In the genomic region with DNA sequence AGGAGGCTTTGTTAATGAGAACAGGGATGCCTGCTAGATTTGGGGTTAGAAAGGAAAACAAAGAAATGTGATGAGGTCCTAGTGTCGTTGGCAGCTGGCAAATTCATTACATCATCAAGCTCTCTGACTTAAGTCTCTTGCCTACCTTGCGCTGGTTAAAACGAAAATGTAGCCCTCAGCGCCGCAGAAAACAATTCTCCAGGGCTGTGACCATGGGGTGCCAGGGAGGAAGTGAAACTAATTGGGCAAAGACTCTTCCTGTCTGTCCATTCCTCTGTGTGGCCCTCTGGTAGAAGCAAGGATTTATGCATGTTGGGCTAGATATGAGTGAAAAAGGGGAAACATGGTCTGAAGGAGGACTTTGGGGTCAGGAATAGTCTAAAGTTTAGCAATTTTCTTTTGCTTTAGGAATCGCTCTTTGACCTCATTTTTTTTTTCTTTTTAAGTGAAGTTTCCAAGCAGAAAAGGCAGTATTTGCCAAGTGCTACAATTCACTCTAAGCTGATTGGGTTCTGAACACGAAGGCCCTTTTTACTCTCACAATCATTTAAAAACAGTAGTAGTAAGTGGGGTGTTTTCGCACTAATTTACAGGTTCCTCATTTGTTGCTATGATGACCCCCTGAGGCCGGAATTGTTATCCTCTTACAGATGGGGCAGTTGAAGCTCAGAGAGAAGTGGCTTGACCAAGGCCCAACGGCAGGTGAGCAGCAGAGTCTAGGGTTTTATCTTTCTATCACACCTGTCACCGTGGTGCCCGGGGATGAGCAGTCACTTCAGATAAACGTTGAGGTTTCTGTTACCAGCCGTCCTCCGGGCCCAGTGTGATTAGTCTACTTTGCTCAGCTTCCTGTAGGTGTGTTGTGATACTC, we compare ENCODE assay signal across 9 cellular contexts. TPM values are rescaled to one million over a fixed set of nuclear protein-coding genes. Genes with fewer than 3 reads are reported as not detected.
A peak's percentile ranks its signal among the peaks of the same experiment; 100 is the strongest.
DNase-seq lines count a peak whose midpoint lies in the region; ATAC-seq, FAIRE-seq and TF ChIP-seq lines count a peak whose summit lies in the region.
"Had no signal": no experiment of that assay in that cellular context is flagged by ENCODE, and none has a peak within 500 bp of the region (broad histone marks: within the 10 kb centered on the region; RNA-seq: fewer than 3 reads in every experiment).

No MANE protein-coding gene starts in this region.

- peaks cover 5% of the 10 kb centered on the region for H3K36me3 Mint-ChIP-seq in activated CD4-positive, alpha-beta T cell treated with anti-CD3 and anti-CD28 coated beads, Interleukin-2, amount 10 ng/mL, durations not matched to agents 24 days and 14 days (ENCODE audit: low read depth)
- no peaks in the 10 kb centered on the region for H3K36me3 Mint-ChIP-seq in immature natural killer cell

- intact Hi-C loops in right lobe of liver (cut with DNase I): loop anchor here (10.0 kb wide), 2 partner anchors 133 to 163 kb away; no protein-coding TSS in a partner anchor
- intact Hi-C loops in HepG2 (cut with micrococcal nuclease; ENCODE audit: unreplicated experiment): loop anchor here (2.0 kb wide), 1 partner anchor 251 kb away; the partner anchor contains the start of gene N4BP2
- intact Hi-C loops in activated CD4-positive, alpha-beta T cell treated with anti-CD3 and anti-CD28 coated beads, Interleukin-2, amount 10 ng/mL, durations not matched to agents 24 days and 14 days (cut with micrococcal nuclease): loop anchor here (10.0 kb wide), 1 partner anchor 843 kb away; no protein-coding TSS in a partner anchor

- H2AFZ ChIP-seq in HepG2 (ENCODE audit: low read length): no peak overlapping the region

- no peaks in the 10 kb centered on the region for H3K36me3 ChIP-seq in right lobe of liver
- no peaks in the 10 kb centered on the region for H3K36me3 ChIP-seq in HepG2 (replicated peaks in 1 of 2; ENCODE audit: control insufficient read depth in 1 of 2, insufficient read depth in 2 of 2, low read length in 2 of 2)
- peaks cover 2% of the 10 kb centered on the region for H3K36me3 ChIP-seq in thymus (ENCODE audit: control insufficient read depth, insufficient read depth)

- no peak for FAIRE-seq in HepG2 (lab: Jason Lieb, UNC)

- POLR2A ChIA-PET in HepG2 (lab: Yijun Ruan, JAX): no interaction called here

- ATAC-seq in right lobe of liver (peak; percentile 30 to 61 (median 40)), HepG2 (no peak)

- H4K20me1 ChIP-seq in HepG2 (ENCODE audit: insufficient read depth, low read length): no peaks in the 10 kb centered on the region

- in situ Hi-C loops in HepG2 (cut with HindIII; ENCODE audit: extremely low pct_ligation_motif_present, low pct_unique_long_range_greater_than_20kb): loop anchor here (5.0 kb wide), 1 partner anchor 156 kb away; no protein-coding TSS in a partner anchor

- TF ChIP-seq CTCF in right lobe of liver (IDR thresholded peaks at IDR 0.05) (no peak), HepG2 (CRISPR knock-in tag; IDR thresholded peaks at IDR 0.05) (no peak)

- no peak for DNase-seq in right lobe of liver
- no peak for DNase-seq in HepG2 (ENCODE audit: low spot score)
- peak; percentile 90 for DNase-seq in activated CD4-positive, alpha-beta T cell treated with anti-CD3 and anti-CD28 coated beads, Interleukin-2, amount 10 ng/mL, durations not matched to agents 24 days and 14 days
- DNase-seq in immature natural killer cell: peak; percentile 50 to 52 (median 52)
- DNase-seq in NCI-H82 (lab: John Stamatoyannopoulos, UW): no peak
- DNase-seq in amygdala (lab: John Stamatoyannopoulos, UW): no peak
- no peak for DNase-seq in COLO829 (ENCODE audit: low spot score)

- no peak overlapping the region for H3K4me3 ChIP-seq in right lobe of liver
- H3K4me3 ChIP-seq in HepG2 (replicated peaks in 1 of 3; ENCODE audit: insufficient read depth in 1 of 3, low read depth in 2 of 3, low read length in 3 of 3): no peak overlapping the region
- peak overlapping the region; percentile 18 for H3K4me3 ChIP-seq in thymus (ENCODE audit: low read length)

- peaks cover 7% of the 10 kb centered on the region for H3K9me3 Mint-ChIP-seq in activated CD4-positive, alpha-beta T cell treated with anti-CD3 and anti-CD28 coated beads, Interleukin-2, amount 10 ng/mL, durations not matched to agents 24 days and 14 days
- H3K9me3 Mint-ChIP-seq in immature natural killer cell: peaks cover 0 to 1% (median 0%) of the 10 kb centered on the region in 6 donors

- H3K9me3 ChIP-seq in right lobe of liver: no peaks in the 10 kb centered on the region
- no peaks in the 10 kb centered on the region for H3K9me3 ChIP-seq in HepG2 (ENCODE audit: low read length)
- no peaks in the 10 kb centered on the region for H3K9me3 ChIP-seq in thymus (ENCODE audit: control insufficient read depth)

- peak overlapping the region in 1 of 3 donors; percentile 14 for H3K27ac ChIP-seq in right lobe of liver
- no peak overlapping the region for H3K27ac ChIP-seq in HepG2 (ENCODE audit: extremely low read length, insufficient read depth, low read length)
- peak overlapping the region; percentile 98 for H3K27ac ChIP-seq in thymus (ENCODE audit: low read depth)

- TF ChIP-seq RAD21 in HepG2 (CRISPR knock-in tag; IDR thresholded peaks at IDR 0.05): no peak

- peak overlapping the region; percentile 73 for H3K4me3 Mint-ChIP-seq in activated CD4-positive, alpha-beta T cell treated with anti-CD3 and anti-CD28 coated beads, Interleukin-2, amount 10 ng/mL, durations not matched to agents 24 days and 14 days
- peak overlapping the region; percentile 76 to 86 (median 85) for H3K4me3 Mint-ChIP-seq in immature natural killer cell

- H3K27me3 ChIP-seq in right lobe of liver: no peaks in the 10 kb centered on the region
- 0 out of 5 replicates have a peak, but pooled peaks cover 0 to 1% of the 10 kb centered on the region in 2 experiments for H3K27me3 ChIP-seq in HepG2 (ENCODE audit: control insufficient read depth in 1 of 2, insufficient read depth in 2 of 2, low read length in 2 of 2)
- H3K27me3 ChIP-seq in thymus (ENCODE audit: control insufficient read depth, insufficient read depth): no peaks in the 10 kb centered on the region

- H3K79me2 ChIP-seq in HepG2 (ENCODE audit: insufficient read depth, low read length): no peaks in the 10 kb centered on the region

- H3K27me3 Mint-ChIP-seq in activated CD4-positive, alpha-beta T cell treated with anti-CD3 and anti-CD28 coated beads, Interleukin-2, amount 10 ng/mL, durations not matched to agents 24 days and 14 days: no peaks in the 10 kb centered on the region
- peaks cover 0 to 9% (median 7%) of the 10 kb centered on the region in 3 donors for H3K27me3 Mint-ChIP-seq in immature natural killer cell (ENCODE audit: low read depth in 3 of 3)

- TF ChIP-seq POLR2A in right lobe of liver (IDR thresholded peaks at IDR 0.05) (no peak), HepG2 (IDR thresholded peaks at IDR 0.05; ENCODE audit: insufficient read depth in 1 of 2, low read depth in 2 of 2, low read length in 2 of 2) (no peak)

- no peak for TF ChIP-seq EP300 in HepG2 (IDR thresholded peaks at IDR 0.05; ENCODE audit: low read depth in 2 of 2, low read length in 2 of 2)
- TF ChIP-seq EP300 in HepG2 (CRISPR knock-in tag; IDR thresholded peaks at IDR 0.05; ENCODE audit: borderline replicate concordance): no peak

- H3K4me2 ChIP-seq in HepG2 (ENCODE audit: low read depth, low read length): no peak overlapping the region; the same call in 1 of the 2 replicates

- WGBS in right lobe of liver (ENCODE audit: insufficient coverage, low coverage, low lambda C conversion rate, missing lambda C conversion rate): 41% methylated on average over 15 of the region's 15 CpGs
- WGBS in HepG2 (ENCODE audit: low lambda C conversion rate): 37% methylated on average over 14 of the region's 15 CpGs
- WGBS in thymus: 5% methylated on average over 15 of the region's 15 CpGs

- H3K27ac Mint-ChIP-seq in activated CD4-positive, alpha-beta T cell treated with anti-CD3 and anti-CD28 coated beads, Interleukin-2, amount 10 ng/mL, durations not matched to agents 24 days and 14 days: peak overlapping the region; percentile 98
- peak overlapping the region; percentile 86 to 95 (median 92) for H3K27ac Mint-ChIP-seq in immature natural killer cell

- H3K9ac ChIP-seq in HepG2 (ENCODE audit: insufficient read depth, low read depth, low read length): no peak overlapping the region

- H3K4me1 Mint-ChIP-seq in activated CD4-positive, alpha-beta T cell treated with anti-CD3 and anti-CD28 coated beads, Interleukin-2, amount 10 ng/mL, durations not matched to agents 24 days and 14 days: peaks cover 76% of the 10 kb centered on the region
- H3K4me1 Mint-ChIP-seq in immature natural killer cell: peaks cover 59 to 66% of the 10 kb centered on the region in 2 donors

- H3K4me1 ChIP-seq in right lobe of liver (no peaks in the 10 kb centered on the region), HepG2 (ENCODE audit: insufficient read depth, low read length) (peaks cover 5% of the 10 kb centered on the region; the same call in 1 of the 2 replicates), thymus (ENCODE audit: control insufficient read depth, insufficient read depth, low read length) (peaks cover 77% of the 10 kb centered on the region)

- no TSS peak for BruUV-seq in HepG2 (replicated peaks; lab: Mats Ljungman, UMichigan)

- CTCF ChIA-PET in HepG2 (lab: Yijun Ruan, JAX; ENCODE audit: low intra/inter-chr PET ratio, low total read pairs): interaction anchor here (2.8 kb wide), 1 partner anchor 158 kb away, joined by 29 read pairs; no protein-coding TSS in a partner anchor

RNA-seq across cellular contexts. Expression of gene CHRNA9, which starts 27.3 kb away (rescaled TPM):
- total RNA-seq in right lobe of liver (not detected), HepG2 (2016; rRNA removed; fragmentation: Illumina TruSeq; extraction: Trizol) (not detected in 2 replicates)
- not detected in 2 replicates for total RNA-seq in HepG2 (2016; cell fraction: cytosol; rRNA removed; fragmentation: Illumina TruSeq; extraction: Trizol; ENCODE audit: low read depth)
- total RNA-seq in HepG2 (2016; cell fraction: insoluble cytoplasmic fraction; rRNA removed; fragmentation: Illumina TruSeq; extraction: Trizol): not detected in 2 replicates
- not detected in 2 replicates for total RNA-seq in HepG2 (2016; cell fraction: membrane; rRNA removed; fragmentation: Illumina TruSeq; extraction: Trizol)
- not detected in 2 replicates for total RNA-seq in HepG2 (2016; cell fraction: nucleus; rRNA removed; fragmentation: Illumina TruSeq; extraction: Trizol)
- polyA plus RNA-seq in HepG2 (2011; rRNA removed) (not detected in 2 replicates), immature natural killer cell (not detected), thymus (0.68 TPM)
- not detected in 2 replicates for polyA plus RNA-seq in HepG2 (2011; cell fraction: cytosol; rRNA removed)
- polyA plus RNA-seq in HepG2 (2011; cell fraction: nucleus; rRNA removed): not detected in 2 replicates
- not detected in 2 replicates for polyA plus RNA-seq in HepG2 (2012)
- polyA plus RNA-seq in HepG2 (2016; cell fraction: cytosol; fragmentation: Illumina TruSeq; extraction: Trizol; ENCODE audit: low read depth): not detected in 2 replicates
- polyA plus RNA-seq in HepG2 (2016; cell fraction: insoluble cytoplasmic fraction; fragmentation: Illumina TruSeq; extraction: Trizol; ENCODE audit: low read depth): not detected in 2 replicates
- polyA plus RNA-seq in HepG2 (2016; cell fraction: membrane; fragmentation: Illumina TruSeq; extraction: Trizol; ENCODE audit: low read depth): not detected in 2 replicates
- not detected in 2 replicates for polyA plus RNA-seq in HepG2 (2016; cell fraction: nucleus; fragmentation: Illumina TruSeq; extraction: Trizol; ENCODE audit: insufficient read depth, low read depth)
- 81.4 TPM in 1 of 2 replicates, not detected in the other for polyA minus RNA-seq in HepG2 (2011; rRNA and poly(A)+ RNA removed; ENCODE audit: low replicate concordance)
- polyA minus RNA-seq in HepG2 (2011; cell fraction: cytosol; rRNA and poly(A)+ RNA removed): 0.35 TPM in 1 of 2 replicates, not detected in the other
- polyA minus RNA-seq in HepG2 (2011; cell fraction: nucleus; rRNA and poly(A)+ RNA removed): not detected in 2 replicates
- not detected in 2 replicates for total RNA-seq in activated CD4-positive, alpha-beta T cell treated with anti-CD3 and anti-CD28 coated beads, Interleukin-2, amount 10 ng/mL, durations not matched to agents 24 days and 14 days
- total RNA-seq: myocyte had no signal

Comparison
In these comparisons a context has a peak if more than half of its experiments do, and no peak if none do; other contexts are left out.
1. DNase-seq: peak in activated CD4-positive, alpha-beta T cell treated with anti-CD3 and anti-CD28 coated beads, Interleukin-2, amount 10 ng/mL, durations not matched to agents 24 days and 14 days (single experiment) and immature natural killer cell (3 of 3); none in right lobe of liver (0 of 3), HepG2 (single experiment), NCI-H82 (single experiment), amygdala (0 of 56) and COLO829 (single experiment).